ENCODE assay signal across 14 cellular contexts in genomic region chr15:71688509-71689094, GRCh38.
DNase-seq lines count a peak whose midpoint lies in the region; ATAC-seq and TF ChIP-seq lines count a peak whose summit lies in the region.
"Had no signal": no experiment of that assay in that cellular context is flagged by ENCODE, and none has a peak within 500 bp of the region (broad histone marks: within the 10 kb centered on the region; RNA-seq: fewer than 3 reads in every experiment).

No MANE protein-coding gene starts in this region.

- H3K9me3 Mint-ChIP-seq in nephron = peaks cover 14% of the 10 kb centered on the region
- peaks cover 0 to 6% (median 5%) of the 10 kb centered on the region in 3 donors for H3K9me3 Mint-ChIP-seq in T-cell

- ATAC-seq in SK-N-SH treated with all-trans-retinoic acid at 6 μM for 48 hours (no peak), T-cell (replicated peaks in 1 of 4) (no peak), upper lobe of right lung (no peak)

- H3K27ac ChIP-seq in HEK293 (ENCODE audit: extremely low read depth, low read depth, low read length) (no peak overlapping the region; the same call in 1 of the 2 replicates), upper lobe of right lung (no peak overlapping the region)
- H3K27ac ChIP-seq: HL-60 had no signal

- DNase-seq in NCI-H2171 treated with DMSO at 0.1 percent for 48 hours (lab: John Stamatoyannopoulos, UW) (peak; percentile 48), NCI-H2171 (lab: John Stamatoyannopoulos, UW) (no peak), T-cell (no peak), upper lobe of right lung (no peak), hippocampal formation (lab: John Stamatoyannopoulos, UW) (no peak)
- DNase-seq: C1 segment of cervical spinal cord; CD4-positive, alpha-beta T cell; GF-D8; HCEC 1CT had no signal

- H3K27me3 Mint-ChIP-seq in nephron (ENCODE audit: low read depth) (peaks cover 5% of the 10 kb centered on the region), T-cell (peaks cover 33 to 49% of the 10 kb centered on the region in 2 donors)

- H3K4me3 ChIP-seq in HEK293 (ENCODE audit: low read depth, low read length) = no peak overlapping the region
- no peak overlapping the region for H3K4me3 ChIP-seq in upper lobe of right lung

- TF ChIP-seq CTCF in HEK293 (tag by site-specific recombination; IDR thresholded peaks at IDR 0.05) (no peak), nephron (IDR thresholded peaks at IDR 0.05; ENCODE audit: unreplicated experiment in 3 of 3) (no peak), upper lobe of right lung (IDR thresholded peaks at IDR 0.05) (no peak)

- POLR2A ChIA-PET in HEK293 (lab: Yijun Ruan, JAX) (interaction anchor here (0.5 to 0.9 kb wide), 2 partner anchors 25 to 539 kb away, joined by 3 read pairs; no protein-coding TSS in a partner anchor), T-cell (lab: Charles Lee) (no interaction called here)

- H3K36me3 ChIP-seq in HEK293 (ENCODE audit: control insufficient read depth in 2 of 2, insufficient read depth in 1 of 2, low read length in 2 of 2) (no peaks in the 10 kb centered on the region), upper lobe of right lung (no peaks in the 10 kb centered on the region)

- intact Hi-C loops in upper lobe of right lung (cut with DNase I) = no loop called here

- H3K4me1 ChIP-seq in HEK293 (ENCODE audit: control insufficient read depth, insufficient read depth, low read length) (peaks cover 14% of the 10 kb centered on the region), upper lobe of right lung (peaks cover 16% of the 10 kb centered on the region)

- H3K36me3 Mint-ChIP-seq in nephron (ENCODE audit: low read depth) = peaks cover 6% of the 10 kb centered on the region
- H3K36me3 Mint-ChIP-seq in T-cell = no peaks in the 10 kb centered on the region

- CTCF ChIA-PET in HEK293 (lab: Yijun Ruan, JAX) = interaction anchor here (0.7 to 2.0 kb wide), 6 partner anchors 14 to 1371 kb away, joined by 3 to 7 read pairs (median 4); no protein-coding TSS in a partner anchor
- CTCF ChIA-PET in T-cell (lab: Charles Lee) = interaction anchor here in 1 of 2 donors (0.7 kb wide), 1 partner anchor 24 kb away, joined by 5 read pairs; no protein-coding TSS in a partner anchor

- no peaks in the 10 kb centered on the region for H3K27me3 ChIP-seq in upper lobe of right lung

- H3K9me3 ChIP-seq in HEK293 (ENCODE audit: control insufficient read depth, insufficient read depth, low read depth, low read length) (no peaks in the 10 kb centered on the region), upper lobe of right lung (no peaks in the 10 kb centered on the region)

- H3K4me3 Mint-ChIP-seq in nephron = no peak overlapping the region
- no peak overlapping the region for H3K4me3 Mint-ChIP-seq in T-cell
- H3K4me3 Mint-ChIP-seq: B cell; CD4-positive, alpha-beta T cell had no signal

- H3K27ac Mint-ChIP-seq in nephron (peak overlapping the region; percentile 8 to 80 (median 70)), T-cell (no peak overlapping the region)
- H3K27ac Mint-ChIP-seq: B cell; CD4-positive, alpha-beta T cell had no signal

- peaks cover 61% of the 10 kb centered on the region for H3K4me1 Mint-ChIP-seq in nephron
- H3K4me1 Mint-ChIP-seq in T-cell = peaks cover 0 to 3% (median 2%) of the 10 kb centered on the region in 3 donors
- H3K4me1 Mint-ChIP-seq: B cell had no signal

TF ChIP-seq in HEK293, 187 proteins besides CTCF, POLR2A, EP300 and RAD21:
- no peak for TF ChIP-seq ZBTB17 (tag by site-specific recombination; IDR thresholded peaks at IDR 0.05)
- TF ChIP-seq FEZF1 (tag by site-specific recombination; IDR thresholded peaks at IDR 0.05) = 0 out of 2 replicates have a peak, but pooled peaks have one; percentile 23
- TF ChIP-seq ZSCAN4 (tag by site-specific recombination; IDR thresholded peaks at IDR 0.05) = peak; percentile 60; the same call in 1 of the 2 replicates
- peak; percentile 67 for TF ChIP-seq ZNF335 (tag by site-specific recombination; conservative IDR thresholded peaks at IDR 0.05)
- no peak for TF ChIP-seq SETDB1 (IDR thresholded peaks at IDR 0.05; ENCODE audit: insufficient read length, low read length)
TF ChIP-seq in HEK293: peak in this region for 3.

TF ChIP-seq in SK-N-SH treated with all-trans-retinoic acid at 6 μM for 48 hours, 23 proteins besides CTCF, POLR2A, EP300 and RAD21:
- TF ChIP-seq GLIS3 (CRISPR knock-in tag; IDR thresholded peaks at IDR 0.05) (no peak), ZFP3 (CRISPR knock-in tag; IDR thresholded peaks at IDR 0.05) (0 out of 2 replicates have a peak, but pooled peaks have one; percentile 55), ZNF70 (CRISPR knock-in tag; IDR thresholded peaks at IDR 0.05) (no peak), CSRNP3 (CRISPR knock-in tag; IDR thresholded peaks at IDR 0.05) (no peak), ARNTL (CRISPR knock-in tag; IDR thresholded peaks at IDR 0.05; ENCODE audit: borderline replicate concordance, low read depth) (no peak), ZNF565 (CRISPR knock-in tag; conservative IDR thresholded peaks at IDR 0.05; ENCODE audit: low read depth) (no peak), POU6F1 (CRISPR knock-in tag; IDR thresholded peaks at IDR 0.05; ENCODE audit: borderline replicate concordance, low read depth) (no peak), CSDC2 (CRISPR knock-in tag; IDR thresholded peaks at IDR 0.05) (no peak), BACH2 (CRISPR knock-in tag; IDR thresholded peaks at IDR 0.05; ENCODE audit: borderline replicate concordance) (no peak), OSR1 (CRISPR knock-in tag; IDR thresholded peaks at IDR 0.05) (no peak), SNAI2 (CRISPR knock-in tag; IDR thresholded peaks at IDR 0.05) (0 out of 2 replicates have a peak, but pooled peaks have one; percentile 60), PPARA (CRISPR knock-in tag; IDR thresholded peaks at IDR 0.05; ENCODE audit: borderline replicate concordance) (no peak), CREB5 (CRISPR knock-in tag; IDR thresholded peaks at IDR 0.05; ENCODE audit: low read depth) (no peak), RARB (CRISPR knock-in tag; IDR thresholded peaks at IDR 0.05) (no peak), TSHZ2 (CRISPR knock-in tag; IDR thresholded peaks at IDR 0.05) (no peak)

Comparison
In these comparisons a context has a peak if more than half of its experiments do, and no peak if none do; other contexts are left out.
1. H3K27ac Mint-ChIP-seq: peak in nephron (3 of 3); none in T-cell (0 of 2).